8 cellular contexts compared by ENCODE assay signal in the genomic region with DNA sequence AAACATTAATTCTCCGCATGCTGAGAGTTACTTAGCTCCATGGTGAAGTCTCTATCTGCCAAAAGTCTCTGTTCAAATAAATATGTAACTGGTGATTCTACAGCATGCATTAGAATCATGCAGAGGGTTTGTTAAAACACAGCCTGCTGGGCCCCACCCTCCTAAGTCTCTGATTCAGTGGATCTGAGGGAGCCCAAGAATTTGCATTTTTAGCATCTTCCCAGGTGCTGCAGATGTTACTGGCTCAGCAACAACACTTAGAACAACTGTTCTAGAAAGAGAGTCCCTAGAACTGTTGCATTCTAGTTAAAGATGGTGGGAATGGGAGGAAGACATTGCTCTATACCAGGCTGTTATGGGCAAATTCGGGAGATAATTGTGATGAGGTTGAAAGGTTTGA.
"Had no signal": no experiment of that assay in that cellular context is flagged by ENCODE, and none has a peak within 500 bp of the region (broad histone marks: within the 10 kb centered on the region; RNA-seq: fewer than 3 reads in every experiment).

No MANE protein-coding gene starts in this region.

- H3K9me3 ChIP-seq: HAP-1 had no signal

- H2AFZ ChIP-seq: GM23248 had no signal

- H3K27ac ChIP-seq: GM23248, HL-60 had no signal

- H3K4me1 ChIP-seq: HAP-1 had no signal

- H3K36me3 ChIP-seq: HAP-1 had no signal

- H3K9ac ChIP-seq: GM23248 had no signal

- ATAC-seq: HCT116, K562 had no signal

- DNase-seq: GM23248, IMR-90, Kasumi-1, KG1 had no signal

- H3K4me3 ChIP-seq: GM23248, HAP-1, K562 had no signal
